9 cellular contexts compared by ENCODE assay signal in the genomic region with DNA sequence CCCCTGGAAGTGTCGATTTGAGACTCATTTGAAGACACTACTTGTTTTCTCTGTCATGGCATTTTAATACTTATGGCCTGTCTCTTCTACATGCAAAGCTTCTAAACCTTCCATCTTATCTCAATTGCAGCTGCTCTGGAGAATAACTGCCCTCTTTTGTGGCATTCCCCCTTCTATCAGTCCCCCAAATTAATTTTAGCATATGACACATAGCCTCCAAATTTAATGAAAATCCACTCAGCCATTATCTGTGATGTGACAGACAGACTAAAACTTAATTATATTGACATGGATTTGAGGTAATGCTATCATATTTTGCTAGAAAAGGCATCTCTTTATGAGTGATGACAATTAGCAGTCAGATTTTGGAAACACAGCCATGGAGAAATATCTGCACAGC.
"Had no signal": no experiment of that assay in that cellular context is flagged by ENCODE, and none has a peak within 500 bp of the region (broad histone marks: within the 10 kb centered on the region; RNA-seq: fewer than 3 reads in every experiment).

No MANE protein-coding gene starts in this region.

- H3K4me3 ChIP-seq: GM23248, GM23338, HAP-1 had no signal

- ATAC-seq: GM23338, HCT116 had no signal

- H3K27ac ChIP-seq: GM23248 had no signal

- H3K36me3 ChIP-seq: HAP-1 had no signal

- DNase-seq: GM23248, GOT3, H7, H9, HCEC 1CT, HFFc6 had no signal

- H2AFZ ChIP-seq: GM23248, GM23338 had no signal

- H3K9me3 ChIP-seq: HAP-1 had no signal

- H3K9ac ChIP-seq: GM23248 had no signal

- H3K4me1 ChIP-seq: HAP-1 had no signal

- H3K4me2 ChIP-seq: GM23338 had no signal
